ENCODE assay signal across 9 cellular contexts in genomic region chr18:54444309-54444914, GRCh38.
DNase-seq lines count a peak whose midpoint lies in the region.
"Had no signal": no experiment of that assay in that cellular context is flagged by ENCODE, and none has a peak within 500 bp of the region (broad histone marks: within the 10 kb centered on the region; RNA-seq: fewer than 3 reads in every experiment).

No MANE protein-coding gene starts in this region.

- H3K27me3 ChIP-seq in MG63, result no peaks in the 10 kb centered on the region
- no peaks in the 10 kb centered on the region for H3K27me3 ChIP-seq in trophoblast cell (ENCODE audit: insufficient read depth, low read length)

- H3K36me3 ChIP-seq in MG63 (no peaks in the 10 kb centered on the region), trophoblast cell (ENCODE audit: control insufficient read depth in 1 of 2, insufficient read depth in 2 of 2, low read length in 2 of 2) (no peaks in the 10 kb centered on the region)

- H3K4me2 ChIP-seq in trophoblast cell (ENCODE audit: low read length), result no peak overlapping the region

- H3K9ac ChIP-seq in trophoblast cell (ENCODE audit: low read length), result no peak overlapping the region

- DNase-seq in activated T-cell treated with anti-CD3 and anti-CD28 coated beads for 24 hours (ENCODE audit: low read depth) (peak; percentile 5), activated T-cell treated with anti-CD3 and anti-CD28 coated beads for 4 hours (no peak), HCEC 1CT (peak; percentile 55), MG63 (peak; percentile 28), fibroblast of the conjunctiva (ENCODE audit: low read depth) (peak; percentile 22), trophoblast cell (peak; percentile 55 to 80), posterior vena cava (ENCODE audit: low spot score) (no peak)
- peak; percentile 2 for DNase-seq in activated CD4-positive, alpha-beta T cell treated with anti-CD3 and anti-CD28 coated beads, Interleukin-2, amount 50 U/mL, for 1 hour
- DNase-seq: naive B cell had no signal

- no peak overlapping the region for H4K8ac ChIP-seq in trophoblast cell (ENCODE audit: low read depth, low read length)

- no peaks in the 10 kb centered on the region for H3K4me1 ChIP-seq in trophoblast cell (ENCODE audit: control insufficient read depth in 1 of 2, insufficient read depth in 2 of 2, low read length in 2 of 2)

- no peak overlapping the region for H2BK120ac ChIP-seq in trophoblast cell (ENCODE audit: insufficient read depth, low read length, poor library complexity)

- no peak overlapping the region for H2AFZ ChIP-seq in trophoblast cell (ENCODE audit: insufficient read depth, low read length, poor library complexity)

- H2AK5ac ChIP-seq in trophoblast cell (ENCODE audit: low read length), result no peak overlapping the region

- WGBS in trophoblast cell (ENCODE audit: extremely low coverage, insufficient coverage, insufficient read length), result no CpG with 5 or more reads among the region's 7 CpGs

- H3K4me3 ChIP-seq in MG63, result no peak overlapping the region
- no peak overlapping the region for H3K4me3 ChIP-seq in trophoblast cell (ENCODE audit: low read depth, low read length)

- H4K91ac ChIP-seq in trophoblast cell (ENCODE audit: low read depth, low read length), result no peak overlapping the region

- H2BK12ac ChIP-seq in trophoblast cell (ENCODE audit: low read length), result no peak overlapping the region

- H3K14ac ChIP-seq in trophoblast cell (ENCODE audit: low read length), result no peak overlapping the region

- intact Hi-C loops in posterior vena cava (cut with DNase I), result no loop called here

- no peak overlapping the region for H3K27ac ChIP-seq in trophoblast cell (ENCODE audit: low read depth, low read length)

- no peaks in the 10 kb centered on the region for H3K79me2 ChIP-seq in trophoblast cell (ENCODE audit: control insufficient read depth, insufficient read depth, low read length, poor library complexity)

- no peak overlapping the region for H3K23ac ChIP-seq in trophoblast cell (ENCODE audit: low read length)

- H3K18ac ChIP-seq in trophoblast cell (ENCODE audit: low read length), result no peak overlapping the region

- no peak overlapping the region for H3K4ac ChIP-seq in trophoblast cell (ENCODE audit: low read depth, low read length)

- no peak overlapping the region for H4K12ac ChIP-seq in trophoblast cell (ENCODE audit: low read depth, low read length)

- H3K9me3 ChIP-seq in MG63, result no peaks in the 10 kb centered on the region
- H3K9me3 ChIP-seq in trophoblast cell (ENCODE audit: insufficient read depth, low read depth, low read length), result no peaks in the 10 kb centered on the region

- H3K79me1 ChIP-seq in trophoblast cell (ENCODE audit: low read length), result no peaks in the 10 kb centered on the region

- no peak overlapping the region for H2BK5ac ChIP-seq in trophoblast cell (ENCODE audit: low read depth, low read length, poor library complexity)

Comparison
In these comparisons a context has a peak if more than half of its experiments do, and no peak if none do; other contexts are left out.
1. DNase-seq: peak in activated T-cell treated with anti-CD3 and anti-CD28 coated beads for 24 hours (single experiment), HCEC 1CT (single experiment), MG63 (single experiment), activated CD4-positive, alpha-beta T cell treated with anti-CD3 and anti-CD28 coated beads, Interleukin-2, amount 50 U/mL, for 1 hour (single experiment), fibroblast of the conjunctiva (single experiment) and trophoblast cell (2 of 2); none in activated T-cell treated with anti-CD3 and anti-CD28 coated beads for 4 hours (single experiment) and posterior vena cava (single experiment).